6 cellular contexts compared by ENCODE assay signal in the genomic region with DNA sequence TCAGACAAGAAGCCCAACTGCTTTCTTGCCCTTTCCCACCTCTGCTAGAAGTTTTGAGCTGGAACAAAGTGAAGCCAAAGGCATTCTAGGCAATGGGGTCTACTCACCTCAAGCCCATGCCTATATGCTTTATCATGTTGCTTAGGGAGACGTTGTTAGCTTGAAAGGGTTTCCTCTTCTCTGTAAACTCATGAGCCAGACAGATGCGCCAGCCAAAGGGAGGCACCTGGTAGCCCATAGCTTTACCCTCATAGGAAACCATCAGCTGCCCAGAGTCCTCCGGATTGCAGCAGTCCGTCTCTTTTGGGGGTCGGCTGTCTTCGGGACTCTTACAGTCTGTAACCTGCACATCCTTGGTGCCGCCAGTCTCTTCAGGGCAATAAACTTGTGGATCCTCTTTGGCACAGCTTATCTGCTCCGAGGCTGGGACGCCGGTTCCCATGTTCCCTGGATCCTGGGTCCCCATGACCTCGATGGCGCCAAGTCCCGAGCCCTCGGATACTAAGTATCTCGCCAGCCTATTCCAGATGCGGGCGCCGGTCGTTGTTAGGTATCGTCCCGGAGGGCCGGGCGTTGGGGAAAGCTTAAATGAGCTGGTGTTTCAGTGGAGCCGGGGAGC.
A peak's percentile ranks its signal among the peaks of the same experiment; 100 is the strongest.
DNase-seq lines count a peak whose midpoint lies in the region; ATAC-seq lines count a peak whose summit lies in the region.

No MANE protein-coding gene starts in this region.

- H3K36me3 ChIP-seq in muscle layer of colon (ENCODE audit: insufficient read depth, low read length), result peaks cover 48% of the 10 kb centered on the region

- ATAC-seq in HG03064 (IDR thresholded peaks at IDR 0.05; ENCODE audit: low read depth, unreplicated experiment), result peak; percentile 5
- ATAC-seq in GM18907 (IDR thresholded peaks at IDR 0.05; ENCODE audit: unreplicated experiment), result no peak
- ATAC-seq in GM19035 (IDR thresholded peaks at IDR 0.05; ENCODE audit: unreplicated experiment), result no peak

- H3K27me3 ChIP-seq in muscle layer of colon (ENCODE audit: control insufficient read depth in 1 of 2, insufficient read depth in 2 of 2, low read length in 2 of 2), result no peaks in the 10 kb centered on the region

- peaks cover 32% of the 10 kb centered on the region for H3K4me1 ChIP-seq in muscle layer of colon (ENCODE audit: insufficient read depth, low read length)

- H3K27ac ChIP-seq in angular gyrus (ENCODE audit: low read depth, low read length) (peak overlapping the region; percentile 91), muscle layer of colon (ENCODE audit: low read depth, low read length) (peak overlapping the region; percentile 93)

- H3K9me3 ChIP-seq in muscle layer of colon (ENCODE audit: low read length), result no peaks in the 10 kb centered on the region

- H3K4me3 ChIP-seq in muscle layer of colon (ENCODE audit: low read depth in 1 of 2, low read length in 2 of 2), result peak overlapping the region; percentile 91 to 94

- no peak for DNase-seq in stimulated activated CD4-positive, alpha-beta T cell treated with anti-CD3 and anti-CD28 coated beads, Interleukin-2, amount 100 ng/mL, for 24 hours

- H3K9ac ChIP-seq in muscle layer of colon (ENCODE audit: low read length), result peak overlapping the region; percentile 91
